ENCODE assay signal across 14 cellular contexts in the genomic region with DNA sequence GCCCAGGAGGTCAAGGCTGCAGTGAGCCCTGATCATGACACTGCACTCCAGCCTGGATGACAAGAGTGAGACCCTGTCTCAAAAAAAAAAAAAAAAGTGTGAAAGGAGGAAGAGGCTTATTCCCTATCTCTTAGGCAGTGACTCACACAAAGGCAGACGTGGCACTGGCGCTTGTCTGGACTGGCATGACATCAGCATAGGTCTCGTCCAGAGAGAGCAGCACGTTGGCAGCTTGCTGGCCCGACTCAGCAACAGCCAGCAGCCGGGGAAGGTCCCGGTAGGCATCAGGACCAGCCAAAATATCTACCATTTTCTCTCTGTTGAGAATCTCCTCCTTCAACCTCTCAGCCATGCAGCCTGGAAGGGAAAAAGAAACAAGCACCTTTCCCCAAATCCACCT. TPM values are rescaled to one million over a fixed set of nuclear protein-coding genes. Genes with fewer than 3 reads are reported as not detected.
DNase-seq lines count a peak whose midpoint lies in the region; ATAC-seq, FAIRE-seq and TF ChIP-seq lines count a peak whose summit lies in the region.
"Had no signal": no experiment of that assay in that cellular context is flagged by ENCODE, and none has a peak within 500 bp of the region (broad histone marks: within the 10 kb centered on the region; RNA-seq: fewer than 3 reads in every experiment).

No MANE protein-coding gene starts in this region.

- in situ Hi-C loops in brain microvascular endothelial cell (cut with HindIII; ENCODE audit: low pct_ligation_motif_present, low sequenced_read_pairs) = no loop called here

- peaks cover 16% of the 10 kb centered on the region for H3K4me1 ChIP-seq in A549

- no peak for TF ChIP-seq POLR2A in A549 (IDR thresholded peaks at IDR 0.05; ENCODE audit: low read length)

- 16% methylated on average over 7 of the region's 7 CpGs for WGBS in A549 (ENCODE audit: missing lambda C conversion rate)

- TF ChIP-seq CTCF in A549 (IDR thresholded peaks at IDR 0.05) (no peak), brain microvascular endothelial cell (IDR thresholded peaks at IDR 0.05; ENCODE audit: low read depth, low read length, missing control alignments) (no peak)

- DNase-seq in A549 (ENCODE audit: low read depth in 1 of 2, low spot score in 1 of 2) = peak; percentile 62 to 85
- DNase-seq in LHCN-M2 (ENCODE audit: low read depth) = peak; percentile 63
- DNase-seq in brain microvascular endothelial cell = peak; percentile 64
- DNase-seq in iris pigment epithelial cell (ENCODE audit: low read depth) = peak; percentile 85
- no peak for DNase-seq in activated CD4-positive, CD25-positive, alpha-beta regulatory T cell treated with anti-CD3 and anti-CD28 coated beads, Interleukin-2, amount 50 U/mL, for 72 hours
- no peak for DNase-seq in NCI-H446 (lab: John Stamatoyannopoulos, UW)
- no peak for DNase-seq in NCI-H2171 (lab: John Stamatoyannopoulos, UW)
- DNase-seq: activated T-cell treated with anti-CD3 and anti-CD28 coated beads for 4 hours, amniotic stem cell, DMS153, NCI-H1105, NCI-H748 treated with DMSO at 0.1 percent for 48 hours had no signal

- CTCF ChIA-PET in A549 (lab: Yijun Ruan, JAX) = interaction anchor here (0.6 to 1.0 kb wide), 2 partner anchors 58 to 59 kb away, joined by 3 read pairs; no protein-coding TSS in a partner anchor

- no peaks in the 10 kb centered on the region for H3K9me3 ChIP-seq in A549

- POLR2A ChIA-PET in A549 (lab: Yijun Ruan, JAX) = interaction anchor here (0.6 kb wide), 1 partner anchor 11 kb away, joined by 3 read pairs; no protein-coding TSS in a partner anchor

- TF ChIP-seq RAD21 in A549 (conservative IDR thresholded peaks at IDR 0.05 in 1 of 2, IDR thresholded peaks at IDR 0.05 in 1 of 2) = no peak

- FAIRE-seq in A549 (lab: Jason Lieb, UNC) = no peak
- FAIRE-seq: GM12891 had no signal

- no peak for TF ChIP-seq EP300 in A549 (IDR thresholded peaks at IDR 0.05)

- H3K4me3 ChIP-seq in A549 = no peak overlapping the region
- H3K4me3 ChIP-seq in brain microvascular endothelial cell (ENCODE audit: low read depth, low read length) = no peak overlapping the region

- H3K27ac ChIP-seq in A549 = peak overlapping the region; percentile 43 to 65
- no peak overlapping the region for H3K27ac ChIP-seq in brain microvascular endothelial cell

- H3K27me3 ChIP-seq in brain microvascular endothelial cell (replicated peaks) = no peaks in the 10 kb centered on the region

- ATAC-seq in A549 = peak; percentile 96 to 100
- no peak for ATAC-seq in HG03442 (IDR thresholded peaks at IDR 0.05; ENCODE audit: unreplicated experiment)

- peak overlapping the region; percentile 65 for H3K4me2 ChIP-seq in A549

- H3K36me3 ChIP-seq in brain microvascular endothelial cell (replicated peaks) = peaks cover 15% of the 10 kb centered on the region

TF ChIP-seq in A549, 52 proteins besides CTCF, POLR2A, EP300 and RAD21:
- TF ChIP-seq MAFK (IDR thresholded peaks at IDR 0.05; ENCODE audit: partially characterized antibody) = peak; percentile 27
- no peak for TF ChIP-seq HOXB5 (CRISPR knock-in tag; IDR thresholded peaks at IDR 0.05)
- TF ChIP-seq FOSL2 (IDR thresholded peaks at IDR 0.05) = no peak
- peak; percentile 53 for TF ChIP-seq FOSL2 (CRISPR knock-in tag; IDR thresholded peaks at IDR 0.05)
- TF ChIP-seq RFX5 (IDR thresholded peaks at IDR 0.05) = no peak
- TF ChIP-seq CBX8 (IDR thresholded peaks at IDR 0.05) = no peak

RNA-seq across cellular contexts. Expression of a gene that starts 14.1 kb away (rescaled TPM):
- polyA plus RNA-seq in A549 (2011; rRNA removed) = 39.7 and 42.5 TPM in 2 replicates
- 33.1 and 33.7 TPM in 2 replicates for polyA plus RNA-seq in A549 (2012; cell fraction: cytosol; rRNA removed)
- polyA plus RNA-seq in A549 (2012; cell fraction: nucleus; rRNA removed) = 42.4 and 59.1 TPM in 2 replicates
- polyA plus RNA-seq in A549 (2017; fragmentation: RNase III; extraction: RNeasy Plus Mini Kit Qiagen cat#74134 plus additional on column Dnase treatment) = 39.6 to 40.4 TPM (median 40.3 TPM) in 3 replicates
- polyA minus RNA-seq in A549 (2011; rRNA and poly(A)+ RNA removed) = 38.7 and 41.2 TPM in 2 replicates
- 23.5 and 29.0 TPM in 2 replicates for total RNA-seq in LHCN-M2 (2014; rRNA removed)
- polyA plus RNA-seq in LHCN-M2 (2012) = 24.7 TPM

RNA-seq across cellular contexts. Expression of a gene that starts 56.4 kb away (rescaled TPM):
- polyA plus RNA-seq in A549 (2011; rRNA removed) = 5.6 and 6.5 TPM in 2 replicates
- polyA plus RNA-seq in A549 (2012; cell fraction: cytosol; rRNA removed) = 7.5 and 10.5 TPM in 2 replicates
- polyA plus RNA-seq in A549 (2012; cell fraction: nucleus; rRNA removed) = 6.7 and 7.2 TPM in 2 replicates
- 5.5 to 6.6 TPM (median 6.4 TPM) in 3 replicates for polyA plus RNA-seq in A549 (2017; fragmentation: RNase III; extraction: RNeasy Plus Mini Kit Qiagen cat#74134 plus additional on column Dnase treatment)
- polyA minus RNA-seq in A549 (2011; rRNA and poly(A)+ RNA removed) = 6.0 and 8.3 TPM in 2 replicates
- total RNA-seq in LHCN-M2 (2014; rRNA removed) = 26.2 and 29.7 TPM in 2 replicates
- 39.8 TPM for polyA plus RNA-seq in LHCN-M2 (2012)

Comparison
In these comparisons a context has a peak if more than half of its experiments do, and no peak if none do; other contexts are left out.
1. DNase-seq: peak in A549 (2 of 2), LHCN-M2 (single experiment), brain microvascular endothelial cell (single experiment) and iris pigment epithelial cell (single experiment); none in activated CD4-positive, CD25-positive, alpha-beta regulatory T cell treated with anti-CD3 and anti-CD28 coated beads, Interleukin-2, amount 50 U/mL, for 72 hours (single experiment), NCI-H446 (0 of 2) and NCI-H2171 (single experiment).